17 cellular contexts compared by ENCODE assay signal in the genomic region with DNA sequence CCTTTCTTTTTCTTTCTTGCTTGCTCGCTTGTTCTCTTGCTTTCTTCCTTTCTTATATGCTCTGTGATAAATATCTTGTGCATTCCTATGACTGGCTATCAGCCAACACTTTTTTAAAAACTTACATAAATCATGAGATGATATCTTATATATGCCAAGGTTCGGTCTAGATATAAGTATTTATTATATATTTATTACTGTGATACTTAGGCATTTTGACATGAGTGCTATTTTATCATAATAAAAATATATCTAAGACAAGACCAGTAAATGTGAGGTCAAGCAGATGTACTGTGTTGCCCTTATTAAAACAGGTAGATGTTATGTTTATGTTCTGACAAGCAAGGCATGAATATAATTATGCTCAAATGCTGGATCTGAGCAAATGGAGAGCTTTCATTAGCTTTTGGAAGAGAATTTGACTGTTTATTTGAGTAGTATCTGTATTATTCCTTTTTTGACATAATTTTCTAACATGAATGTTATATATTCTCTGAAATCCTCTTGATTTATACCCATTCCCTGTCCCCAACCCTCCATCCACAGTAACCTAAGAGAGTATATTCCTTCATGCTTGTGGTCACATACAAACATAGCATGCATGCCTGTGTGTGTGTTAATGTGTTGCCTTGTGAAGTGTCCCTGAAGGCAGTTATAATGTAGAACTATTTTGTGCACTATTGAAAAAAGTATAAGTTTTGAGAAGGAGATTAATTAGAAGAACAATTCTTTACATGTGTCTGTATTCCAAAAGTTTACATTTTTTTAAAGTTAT.
"Had no signal": no experiment of that assay in that cellular context is flagged by ENCODE, and none has a peak within 500 bp of the region (broad histone marks: within the 10 kb centered on the region; RNA-seq: fewer than 3 reads in every experiment).

No MANE protein-coding gene starts in this region.

- DNase-seq: activated CD4-positive, alpha-beta T cell treated with anti-CD3 and anti-CD28 coated beads, Interleukin-2, amount 10 ng/mL, durations not matched to agents 7 days and 5 days; activated CD4-positive, CD25-positive, alpha-beta regulatory T cell treated with anti-CD3 and anti-CD28 coated beads, Interleukin-2, amount 50 U/mL, for 72 hours; activated CD8-positive, alpha-beta memory T cell treated with anti-CD3 and anti-CD28 coated beads, Interleukin-2, amount 10 ng/mL, durations not matched to agents 7 days and 5 days; activated CD8-positive, alpha-beta T cell treated with anti-CD3 and anti-CD28 coated beads for 36 hours; activated gamma-delta T cell treated with Interleukin-2 at 50 U/mL for 16 hours; gastrocnemius medialis; hypothalamus; left ventricle myocardium superior; mammary epithelial cell; pancreas; psoas muscle; right cardiac atrium; stimulated activated CD4-positive, alpha-beta T cell treated with anti-CD3 and anti-CD28 coated beads, Interleukin-1b, Interleukin-23, amount 100 ng/mL, for 48 hours; transverse colon had no signal

- H3K4me3 Mint-ChIP-seq: activated CD4-positive, alpha-beta T cell treated with anti-CD3 and anti-CD28 coated beads, Interleukin-2, amount 10 ng/mL, durations not matched to agents 7 days and 5 days; activated CD8-positive, alpha-beta memory T cell treated with anti-CD3 and anti-CD28 coated beads, Interleukin-2, amount 10 ng/mL, durations not matched to agents 7 days and 5 days; activated CD8-positive, alpha-beta T cell treated with anti-CD3 and anti-CD28 coated beads for 36 hours; activated naive CD4-positive, alpha-beta T cell treated with anti-CD3 and anti-CD28 coated beads, Interleukin-2, amount 50 U/mL, for 24 hours; nephron; stimulated activated effector memory CD8-positive, alpha-beta T cell treated with anti-CD3 and anti-CD28 coated beads, Interleukin-12 subunit alpha, Interleukin-12 subunit beta, amount 100 ng/mL, for 72 hours had no signal

- H3K27ac Mint-ChIP-seq: activated CD4-positive, alpha-beta T cell treated with anti-CD3 and anti-CD28 coated beads, Interleukin-2, amount 10 ng/mL, durations not matched to agents 7 days and 5 days; activated CD8-positive, alpha-beta memory T cell treated with anti-CD3 and anti-CD28 coated beads, Interleukin-2, amount 10 ng/mL, durations not matched to agents 7 days and 5 days; activated CD8-positive, alpha-beta T cell treated with anti-CD3 and anti-CD28 coated beads for 36 hours; activated naive CD4-positive, alpha-beta T cell treated with anti-CD3 and anti-CD28 coated beads, Interleukin-2, amount 50 U/mL, for 24 hours had no signal

- H3K4me1 Mint-ChIP-seq: activated CD4-positive, alpha-beta T cell treated with anti-CD3 and anti-CD28 coated beads, Interleukin-2, amount 10 ng/mL, durations not matched to agents 7 days and 5 days; activated CD8-positive, alpha-beta memory T cell treated with anti-CD3 and anti-CD28 coated beads, Interleukin-2, amount 10 ng/mL, durations not matched to agents 7 days and 5 days; activated naive CD4-positive, alpha-beta T cell treated with anti-CD3 and anti-CD28 coated beads, Interleukin-2, amount 50 U/mL, for 24 hours had no signal

- H3K27me3 Mint-ChIP-seq: activated CD4-positive, alpha-beta T cell treated with anti-CD3 and anti-CD28 coated beads, Interleukin-2, amount 10 ng/mL, durations not matched to agents 7 days and 5 days; activated CD8-positive, alpha-beta memory T cell treated with anti-CD3 and anti-CD28 coated beads, Interleukin-2, amount 10 ng/mL, durations not matched to agents 7 days and 5 days; activated CD8-positive, alpha-beta T cell treated with anti-CD3 and anti-CD28 coated beads for 36 hours; activated naive CD4-positive, alpha-beta T cell treated with anti-CD3 and anti-CD28 coated beads, Interleukin-2, amount 50 U/mL, for 24 hours had no signal

- H3K9me3 Mint-ChIP-seq: activated CD4-positive, alpha-beta T cell treated with anti-CD3 and anti-CD28 coated beads, Interleukin-2, amount 10 ng/mL, durations not matched to agents 7 days and 5 days; activated CD8-positive, alpha-beta T cell treated with anti-CD3 and anti-CD28 coated beads for 36 hours; activated naive CD4-positive, alpha-beta T cell treated with anti-CD3 and anti-CD28 coated beads, Interleukin-2, amount 50 U/mL, for 24 hours; nephron; stimulated activated effector memory CD8-positive, alpha-beta T cell treated with anti-CD3 and anti-CD28 coated beads, Interleukin-12 subunit alpha, Interleukin-12 subunit beta, amount 100 ng/mL, for 72 hours had no signal

- ATAC-seq: activated CD8-positive, alpha-beta memory T cell treated with anti-CD3 and anti-CD28 coated beads, Interleukin-2, amount 10 ng/mL, durations not matched to agents 7 days and 5 days; activated CD8-positive, alpha-beta T cell treated with anti-CD3 and anti-CD28 coated beads for 36 hours; gastrocnemius medialis; left ventricle myocardium superior; pancreas; psoas muscle; right cardiac atrium; stimulated activated effector memory CD8-positive, alpha-beta T cell treated with anti-CD3 and anti-CD28 coated beads, Interleukin-12 subunit alpha, Interleukin-12 subunit beta, amount 100 ng/mL, for 72 hours had no signal
